10 cellular contexts compared by ENCODE assay signal in the genomic region with DNA sequence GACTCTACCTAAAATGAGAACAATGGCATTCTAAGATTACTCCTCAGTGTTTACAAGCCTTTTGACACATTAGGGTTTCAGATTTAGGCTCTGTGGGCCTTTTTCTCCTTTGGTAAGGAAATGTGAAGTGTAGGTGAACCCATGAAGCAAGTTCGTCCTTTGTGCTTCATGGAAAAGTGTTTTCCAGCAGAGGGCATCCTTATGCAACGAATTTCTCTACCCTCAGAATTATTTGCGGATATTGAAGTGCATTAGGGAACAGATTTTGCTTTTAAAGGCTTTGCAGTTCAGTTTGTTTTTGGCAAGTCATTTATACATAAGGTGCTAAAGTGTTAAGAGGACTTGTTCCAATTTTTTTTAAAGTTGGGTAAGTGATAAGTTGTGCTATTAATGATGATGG. TPM values are rescaled to one million over a fixed set of nuclear protein-coding genes. Genes with fewer than 3 reads are reported as not detected.
A peak's percentile ranks its signal among the peaks of the same experiment; 100 is the strongest.
DNase-seq lines count a peak whose midpoint lies in the region; ATAC-seq and TF ChIP-seq lines count a peak whose summit lies in the region.
"Had no signal": no experiment of that assay in that cellular context is flagged by ENCODE, and none has a peak within 500 bp of the region (broad histone marks: within the 10 kb centered on the region; RNA-seq: fewer than 3 reads in every experiment).

No MANE protein-coding gene starts in this region.

- peaks cover 8% of the 10 kb centered on the region for H3K27me3 Mint-ChIP-seq in progenitor cell of endocrine pancreas

- ATAC-seq in HG03196 (IDR thresholded peaks at IDR 0.05; ENCODE audit: unreplicated experiment) (no peak), GM21390 (IDR thresholded peaks at IDR 0.05; ENCODE audit: unreplicated experiment) (no peak)

- H3K4me1 Mint-ChIP-seq in progenitor cell of endocrine pancreas (ENCODE audit: low read depth): peaks cover 3% of the 10 kb centered on the region

- no peak overlapping the region for H3K4me3 Mint-ChIP-seq in progenitor cell of endocrine pancreas (ENCODE audit: low read depth)

- no peak overlapping the region for H3K4me3 ChIP-seq in coronary artery
- H3K4me3 ChIP-seq: BLaER1 treated with 17β-estradiol and CSF1 and Interleukin-3, amounts not matched to agents 10 nM and 100 nM; skin epidermis had no signal

- peak; percentile 36 for TF ChIP-seq CTCF in coronary artery (IDR thresholded peaks at IDR 0.05)
- TF ChIP-seq CTCF in progenitor cell of endocrine pancreas (IDR thresholded peaks at IDR 0.05; ENCODE audit: unreplicated experiment): peak; percentile 55

- H3K27ac ChIP-seq in coronary artery: no peak overlapping the region
- H3K27ac ChIP-seq: BLaER1 treated with 17β-estradiol and CSF1 and Interleukin-3, amounts not matched to agents 10 nM and 100 nM; skin epidermis had no signal

- peaks cover 4% of the 10 kb centered on the region for H3K9me3 Mint-ChIP-seq in progenitor cell of endocrine pancreas (ENCODE audit: low read depth)

- H3K36me3 Mint-ChIP-seq in progenitor cell of endocrine pancreas (ENCODE audit: insufficient read depth): no peaks in the 10 kb centered on the region

- DNase-seq in NCI-H187 treated with DMSO at 0.1 percent for 48 hours (lab: John Stamatoyannopoulos, UW): peak; percentile 1
- no peak for DNase-seq in NCI-H187 (lab: John Stamatoyannopoulos, UW)
- peak; percentile 18 for DNase-seq in NCI-H2196 treated with DMSO at 0.1 percent for 48 hours (lab: John Stamatoyannopoulos, UW; ENCODE audit: unreplicated experiment)
- no peak for DNase-seq in coronary artery (ENCODE audit: low spot score)
- DNase-seq in progenitor cell of endocrine pancreas (ENCODE audit: low spot score, unreplicated experiment): no peak
- no peak for DNase-seq in 8988T

- H3K27ac Mint-ChIP-seq in progenitor cell of endocrine pancreas: no peak overlapping the region

RNA-seq across cellular contexts. Expression of a gene that starts 55.7 kb away (rescaled TPM):
- 8.1 and 8.4 TPM in 2 replicates for total RNA-seq in progenitor cell of endocrine pancreas

Comparison
In these comparisons a context has a peak if more than half of its experiments do, and no peak if none do; other contexts are left out.
1. DNase-seq: peak in NCI-H187 treated with DMSO at 0.1 percent for 48 hours (single experiment) and NCI-H2196 treated with DMSO at 0.1 percent for 48 hours (single experiment); none in NCI-H187 (0 of 2), coronary artery (single experiment), progenitor cell of endocrine pancreas (single experiment) and 8988T (single experiment).